Comparison of ENCODE assay signal across 22 cellular contexts in the genomic region with DNA sequence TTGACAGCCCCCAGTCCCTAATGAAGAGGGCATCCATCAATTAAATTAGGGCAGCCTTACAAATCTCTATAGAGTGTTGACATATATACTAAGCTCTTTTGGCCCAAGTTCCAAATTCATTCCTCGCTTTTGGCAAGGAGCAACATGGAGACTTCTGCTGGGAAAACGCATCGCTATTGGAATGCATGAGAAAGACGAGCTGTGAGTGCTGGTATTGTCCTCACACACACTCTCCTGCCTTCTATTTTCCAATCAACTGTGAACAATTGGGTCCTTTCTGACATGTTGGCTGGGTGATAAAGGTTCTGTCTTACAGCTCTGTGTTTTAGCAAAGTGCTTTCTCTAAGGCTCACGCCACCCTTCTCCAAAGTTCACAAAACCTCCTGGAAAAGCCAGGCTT.
"Had no signal": no experiment of that assay in that cellular context is flagged by ENCODE, and none has a peak within 500 bp of the region (broad histone marks: within the 10 kb centered on the region; RNA-seq: fewer than 3 reads in every experiment).

No MANE protein-coding gene starts in this region.

- H3K27ac Mint-ChIP-seq: dendritic cell treated with granulocyte-macrophage colony-stimulating factor and Interleukin-4, amounts not matched to agents 40 ng/mL and 50 ng/mL, for 4 days; naive thymus-derived CD4-positive, alpha-beta T cell; stimulated activated effector memory CD8-positive, alpha-beta T cell treated with anti-CD3 and anti-CD28 coated beads, Interleukin-12 subunit alpha, Interleukin-12 subunit beta, amount 100 ng/mL, for 72 hours; type B pancreatic cell had no signal

- H3K36me3 Mint-ChIP-seq: naive thymus-derived CD4-positive, alpha-beta T cell; stimulated activated effector memory CD8-positive, alpha-beta T cell treated with anti-CD3 and anti-CD28 coated beads, Interleukin-12 subunit alpha, Interleukin-12 subunit beta, amount 100 ng/mL, for 72 hours; type B pancreatic cell had no signal

- H3K4me1 Mint-ChIP-seq: naive thymus-derived CD4-positive, alpha-beta T cell; stimulated activated effector memory CD8-positive, alpha-beta T cell treated with anti-CD3 and anti-CD28 coated beads, Interleukin-12 subunit alpha, Interleukin-12 subunit beta, amount 100 ng/mL, for 72 hours had no signal

- H3K4me3 Mint-ChIP-seq: dendritic cell treated with granulocyte-macrophage colony-stimulating factor and Interleukin-4, amounts not matched to agents 40 ng/mL and 50 ng/mL, for 4 days; naive thymus-derived CD4-positive, alpha-beta T cell; nephron; stimulated activated effector memory CD8-positive, alpha-beta T cell treated with anti-CD3 and anti-CD28 coated beads, Interleukin-12 subunit alpha, Interleukin-12 subunit beta, amount 100 ng/mL, for 72 hours; type B pancreatic cell had no signal

- H3K4me1 ChIP-seq: left lung, psoas muscle, testis had no signal

- H3K27me3 ChIP-seq: esophagus muscularis mucosa, left lung, sigmoid colon, stomach, testis, tibial artery had no signal

- H3K9me3 ChIP-seq: esophagus muscularis mucosa, left lung, psoas muscle, sigmoid colon, stomach, testis, tibial artery had no signal

- H3K27me3 Mint-ChIP-seq: dendritic cell treated with granulocyte-macrophage colony-stimulating factor and Interleukin-4, amounts not matched to agents 40 ng/mL and 50 ng/mL, for 4 days had no signal

- DNase-seq: effector memory CD4-positive, alpha-beta T cell; left cardiac atrium; left lung; mesendoderm; midbrain; naive thymus-derived CD4-positive, alpha-beta T cell; nucleus accumbens; posterior cingulate gyrus; psoas muscle; right cardiac atrium; sigmoid colon; stimulated activated CD4-positive, alpha-beta T cell treated with anti-CD3 and anti-CD28 coated beads, Interleukin-2, amount 100 ng/mL, for 24 hours; stimulated activated CD4-positive, alpha-beta T cell treated with anti-CD3 and anti-CD28 coated beads, Interleukin-4, amount 100 ng/mL, for 24 hours; stimulated activated naive CD4-positive, alpha-beta T cell treated with Interleukin-2 at 50 U/mL for 16 hours; stomach; testis; tibial artery had no signal

- ATAC-seq: left cardiac atrium; left lung; naive thymus-derived CD4-positive, alpha-beta T cell; psoas muscle; right cardiac atrium; stimulated activated effector memory CD8-positive, alpha-beta T cell treated with anti-CD3 and anti-CD28 coated beads, Interleukin-12 subunit alpha, Interleukin-12 subunit beta, amount 100 ng/mL, for 72 hours had no signal

- H3K4me3 ChIP-seq: esophagus muscularis mucosa, left lung, psoas muscle, sigmoid colon, stomach, testis, tibial artery had no signal

- H3K36me3 ChIP-seq: esophagus muscularis mucosa, left lung, sigmoid colon, stomach, tibial artery had no signal

- H3K9me3 Mint-ChIP-seq: dendritic cell treated with granulocyte-macrophage colony-stimulating factor and Interleukin-4, amounts not matched to agents 40 ng/mL and 50 ng/mL, for 4 days; nephron; stimulated activated effector memory CD8-positive, alpha-beta T cell treated with anti-CD3 and anti-CD28 coated beads, Interleukin-12 subunit alpha, Interleukin-12 subunit beta, amount 100 ng/mL, for 72 hours; type B pancreatic cell had no signal

- H3K27ac ChIP-seq: esophagus muscularis mucosa, left lung, psoas muscle, sigmoid colon, stomach, testis, tibial artery had no signal
